1 cellular context compared by ENCODE assay signal in the genomic region with DNA sequence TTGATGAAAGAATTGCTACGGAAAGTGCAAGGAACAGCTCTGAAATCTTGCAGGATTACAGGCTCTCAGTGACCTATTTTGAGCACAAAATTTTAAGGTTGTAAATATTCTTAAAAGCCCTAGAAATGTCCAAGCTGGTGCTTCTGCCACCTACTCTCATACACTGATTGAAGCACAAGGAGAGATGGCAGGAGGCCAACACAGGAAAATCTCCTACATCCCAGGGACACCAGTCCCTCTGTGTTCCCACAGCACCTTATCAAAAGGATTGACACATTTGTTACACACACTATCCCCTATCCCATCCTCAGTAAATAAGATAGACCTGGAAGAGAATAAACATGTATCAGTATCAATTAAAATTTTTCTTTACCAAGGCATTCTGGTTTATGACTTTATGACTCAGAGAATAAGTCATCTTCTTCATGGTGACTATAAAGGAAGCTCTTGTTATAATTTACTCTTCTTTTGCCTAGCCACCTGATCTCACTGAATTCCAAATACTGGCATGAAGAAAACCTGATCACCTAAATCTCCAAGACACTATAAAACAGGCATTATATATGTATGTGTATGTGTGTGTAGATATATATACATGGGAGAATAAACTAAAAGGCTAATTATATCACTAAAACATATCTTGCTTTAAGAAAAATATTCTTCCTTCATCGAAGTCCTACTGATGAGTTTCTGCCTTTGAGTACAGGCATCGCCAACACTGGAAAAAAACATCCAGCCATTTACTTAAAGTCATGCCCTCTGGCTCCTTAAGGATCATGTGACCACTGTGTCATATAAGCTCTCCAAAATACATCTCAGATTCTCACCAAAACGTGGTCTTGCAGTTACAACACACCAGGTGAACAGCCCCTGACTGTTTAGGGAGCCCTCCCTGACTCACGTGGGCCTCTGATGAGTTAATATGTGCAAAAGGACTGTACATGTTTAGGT.
TF ChIP-seq lines count a peak whose summit lies in the region.

No MANE protein-coding gene starts in this region.

TF ChIP-seq in endothelial cell of umbilical vein, 7 proteins besides CTCF, POLR2A, EP300 and RAD21:
- TF ChIP-seq FOS (IDR thresholded peaks at IDR 0.05; ENCODE audit: borderline replicate concordance, insufficient read depth, low read length), result peak; percentile 61
- no peak for TF ChIP-seq EZH2 (IDR thresholded peaks at IDR 0.05; ENCODE audit: borderline replicate concordance, low read depth, low read length, severe bottlenecking)
